1 cellular context compared by ENCODE assay signal in genomic region chr17:43398724-43399595, GRCh38.
TF ChIP-seq lines count a peak whose summit lies in the region.

Gene ARL4D, plus strand, starts transcription at chr17:43398993. Its CDS starts 740 bp downstream, at chr17:43399733.

TF ChIP-seq in HepG2, 621 proteins besides CTCF, POLR2A, EP300 and RAD21 (continued from another document and continues in another):
- TF ChIP-seq ZBTB43 (CRISPR knock-in tag; conservative IDR thresholded peaks at IDR 0.05) (0 out of 2 replicates have a peak, but pooled peaks have one; percentile 35), ZNF746 (CRISPR knock-in tag; IDR thresholded peaks at IDR 0.05) (peak; percentile 63; the same call in 1 of the 2 replicates), ZNF629 (CRISPR knock-in tag; conservative IDR thresholded peaks at IDR 0.05) (no peak; the same call in 1 of the 2 replicates), HNF4G (IDR thresholded peaks at IDR 0.05; ENCODE audit: borderline replicate concordance, low read depth, low read length) (no peak), HNF4G (CRISPR knock-in tag; IDR thresholded peaks at IDR 0.05; ENCODE audit: borderline replicate concordance, low read depth) (peak; percentile 58; the same call in 1 of the 2 replicates), ZNF660 (CRISPR knock-in tag; IDR thresholded peaks at IDR 0.05; ENCODE audit: borderline replicate concordance, low read depth) (no peak; the same call in 1 of the 2 replicates), ZMAT5 (CRISPR knock-in tag; IDR thresholded peaks at IDR 0.05; ENCODE audit: borderline replicate concordance, low read depth) (no peak), TAF1 (CRISPR knock-in tag; IDR thresholded peaks at IDR 0.05) (peak; percentile 97), ZIK1 (CRISPR knock-in tag; IDR thresholded peaks at IDR 0.05; ENCODE audit: borderline replicate concordance, low read depth) (peak; percentile 77; the same call in 1 of the 2 replicates), ZNF121 (CRISPR knock-in tag; IDR thresholded peaks at IDR 0.05) (peak; percentile 45; the same call in 1 of the 2 replicates), KLF16 (CRISPR knock-in tag; IDR thresholded peaks at IDR 0.05) (peak in 1 of 2 experiments; percentile 97; a peak in 2 of 4 replicates), ZNF101 (CRISPR knock-in tag; IDR thresholded peaks at IDR 0.05; ENCODE audit: borderline replicate concordance, low read depth) (0 out of 2 replicates have a peak, but pooled peaks have one; percentile 27), FOXP4 (CRISPR knock-in tag; IDR thresholded peaks at IDR 0.05) (peak; percentile 71), ZBTB25 (CRISPR knock-in tag; IDR thresholded peaks at IDR 0.05) (peak; percentile 91), KMT2B (CRISPR knock-in tag; IDR thresholded peaks at IDR 0.05) (peak; percentile 85), HNF4A (CRISPR knock-in tag; IDR thresholded peaks at IDR 0.05) (no peak), ZNF414 (CRISPR knock-in tag; IDR thresholded peaks at IDR 0.05) (peak; percentile 89; the same call in 1 of the 2 replicates), ZNF20 (CRISPR knock-in tag; IDR thresholded peaks at IDR 0.05) (no peak), ZSCAN29 (CRISPR knock-in tag; conservative IDR thresholded peaks at IDR 0.05) (no peak; the same call in 1 of the 2 replicates), ATF7 (IDR thresholded peaks at IDR 0.05) (peak; percentile 74), ATF7 (CRISPR knock-in tag; IDR thresholded peaks at IDR 0.05) (peak; percentile 69; the same call in 1 of the 2 replicates), ZNF558 (CRISPR knock-in tag; IDR thresholded peaks at IDR 0.05; ENCODE audit: borderline replicate concordance) (0 out of 2 replicates have a peak, but pooled peaks have one; percentile 84), GLI4 (CRISPR knock-in tag; IDR thresholded peaks at IDR 0.05; ENCODE audit: borderline replicate concordance) (peak; percentile 78; the same call in 1 of the 2 replicates), SALL2 (CRISPR knock-in tag; IDR thresholded peaks at IDR 0.05) (0 out of 2 replicates have a peak, but pooled peaks have one; percentile 72), SIN3A (IDR thresholded peaks at IDR 0.05; ENCODE audit: borderline replicate concordance, low read depth, low read length) (peak; percentile 91; the same call in 1 of the 2 replicates), PCBP2 (optimal IDR thresholded peaks at IDR 0.05; ENCODE audit: low read depth, low read length, poor library complexity, severe bottlenecking) (no peak), KIAA2018 (CRISPR knock-in tag; IDR thresholded peaks at IDR 0.05; ENCODE audit: borderline replicate concordance) (0 out of 2 replicates have a peak, but pooled peaks have one; percentile 34), ZNF761 (CRISPR knock-in tag; conservative IDR thresholded peaks at IDR 0.05) (no peak), ZNF616 (CRISPR knock-in tag; IDR thresholded peaks at IDR 0.05; ENCODE audit: low read depth) (peak; percentile 94; the same call in 1 of the 2 replicates), HOXA9 (CRISPR knock-in tag; IDR thresholded peaks at IDR 0.05; ENCODE audit: borderline replicate concordance) (peak; percentile 49; the same call in 1 of the 2 replicates), FOXC1 (CRISPR knock-in tag; IDR thresholded peaks at IDR 0.05; ENCODE audit: borderline replicate concordance) (peak; percentile 96), EZH2 (conservative IDR thresholded peaks at IDR 0.05; ENCODE audit: low read depth, low read length) (no peak), MNT (IDR thresholded peaks at IDR 0.05) (0 out of 2 replicates have a peak, but pooled peaks have one; percentile 18), GTF3A (CRISPR knock-in tag; conservative IDR thresholded peaks at IDR 0.05) (no peak), TBX3 (IDR thresholded peaks at IDR 0.05; ENCODE audit: borderline replicate concordance) (no peak), SMAD3 (CRISPR knock-in tag; IDR thresholded peaks at IDR 0.05) (peak; percentile 86), PRDM4 (CRISPR knock-in tag; IDR thresholded peaks at IDR 0.05; ENCODE audit: borderline replicate concordance) (no peak), FLYWCH1 (CRISPR knock-in tag; IDR thresholded peaks at IDR 0.05) (no peak), HNRNPH1 (optimal IDR thresholded peaks at IDR 0.05; ENCODE audit: low read depth, low read length) (peak; percentile 96), ZNF138 (CRISPR knock-in tag; IDR thresholded peaks at IDR 0.05; ENCODE audit: low read depth) (peak; percentile 96; the same call in 1 of the 2 replicates), SMC3 (IDR thresholded peaks at IDR 0.05; ENCODE audit: low read length) (no peak), ZNF362 (CRISPR knock-in tag; IDR thresholded peaks at IDR 0.05; ENCODE audit: borderline replicate concordance) (peak; percentile 68), FOXM1 (CRISPR knock-in tag; IDR thresholded peaks at IDR 0.05) (no peak)
